ENCODE assay signal across 9 cellular contexts in the genomic region with DNA sequence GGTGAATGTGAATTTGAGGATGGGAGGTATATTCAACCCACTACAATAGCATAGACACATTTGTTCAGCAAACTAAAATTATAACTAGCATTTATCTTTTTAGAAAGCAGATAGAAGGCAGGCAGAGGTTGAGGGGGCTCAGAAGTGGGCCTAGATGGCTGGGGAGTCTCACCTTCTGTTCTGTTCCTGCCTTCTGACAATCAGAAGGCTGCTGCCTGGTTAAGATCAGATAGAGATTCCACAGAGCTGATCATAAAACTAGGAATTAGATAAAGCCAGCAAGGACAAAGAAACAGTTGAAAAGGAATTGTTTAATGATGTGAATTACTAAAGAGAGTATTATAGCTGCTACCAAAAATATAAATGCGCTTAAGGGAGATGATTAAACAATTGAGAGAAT.
"Had no signal": no experiment of that assay in that cellular context is flagged by ENCODE, and none has a peak within 500 bp of the region (broad histone marks: within the 10 kb centered on the region; RNA-seq: fewer than 3 reads in every experiment).

No MANE protein-coding gene starts in this region.

- H3K4me1 Mint-ChIP-seq: GM23338, H9 had no signal

- DNase-seq: GM23248, GOT3, H7, H9, HCEC 1CT, HFFc6 had no signal

- H3K4me3 Mint-ChIP-seq: GM23338, H9, HFFc6 had no signal

- H3K4me3 ChIP-seq: GM23248, GM23338, HAP-1 had no signal

- H3K9ac ChIP-seq: GM23248 had no signal

- H3K36me3 ChIP-seq: HAP-1 had no signal

- H3K27ac ChIP-seq: GM23248 had no signal

- ATAC-seq: GM23338, HCT116 had no signal

- H2AFZ ChIP-seq: GM23248 had no signal

- H3K9me3 ChIP-seq: HAP-1 had no signal

- H3K4me1 ChIP-seq: HAP-1 had no signal

- H3K4me2 ChIP-seq: GM23338 had no signal

- H3K27ac Mint-ChIP-seq: GM23338, H9, HFFc6 had no signal

- H3K9me3 Mint-ChIP-seq: GM23338, H9, HFFc6 had no signal
